In genomic region chr6:108847738-108848115, GRCh38 we compare ENCODE assay signal across 8 cellular contexts. TPM values are rescaled to one million over a fixed set of nuclear protein-coding genes. Genes with fewer than 3 reads are reported as not detected.
A peak's percentile ranks its signal among the peaks of the same experiment; 100 is the strongest.
DNase-seq lines count a peak whose midpoint lies in the region; ATAC-seq, FAIRE-seq and TF ChIP-seq lines count a peak whose summit lies in the region.

No MANE protein-coding gene starts in this region.

- no peaks in the 10 kb centered on the region for H3F3A ChIP-seq in GM23248 (ENCODE audit: insufficient read depth)

- in situ Hi-C loops in GM23248 (cut with MboI): no loop called here

- no peaks in the 10 kb centered on the region for H3K36me3 ChIP-seq in GM23248 (ENCODE audit: low read depth)
- no peaks in the 10 kb centered on the region for H3K36me3 ChIP-seq in SJCRH30

- TF ChIP-seq CTCF in fibroblast of mammary gland (conservative IDR thresholded peaks at IDR 0.05; ENCODE audit: control insufficient read depth, insufficient read depth, low read depth, low read length): no peak
- TF ChIP-seq CTCF in retinal pigment epithelial cell (conservative IDR thresholded peaks at IDR 0.05; ENCODE audit: low read depth, low read length): no peak

- H3K27ac ChIP-seq in GM23248 (peak overlapping the region; percentile 83), SJCRH30 (no peak overlapping the region; the same call in 1 of the 2 replicates)

- ATAC-seq in GM21447 (IDR thresholded peaks at IDR 0.05; ENCODE audit: unreplicated experiment): no peak

- peak overlapping the region; percentile 89 for H3K9ac ChIP-seq in GM23248

- FAIRE-seq in H54 (lab: Jason Lieb, UNC): no peak

- no peaks in the 10 kb centered on the region for H4K20me1 ChIP-seq in GM23248 (ENCODE audit: insufficient read depth)

- H3K4me3 ChIP-seq in GM23248 (peak overlapping the region; percentile 82), SJCRH30 (peak overlapping the region; percentile 86), fibroblast of mammary gland (ENCODE audit: control insufficient read depth, low read depth, low read length) (peak overlapping the region; percentile 81), retinal pigment epithelial cell (ENCODE audit: low read length) (peak overlapping the region; percentile 74)

- peak overlapping the region; percentile 86 for H2AFZ ChIP-seq in GM23248

- 46 to 47% methylated on average over 12 of the region's 12 CpGs for WGBS in GM23248 (ENCODE audit: low coverage in 1 of 2, low lambda C conversion rate in 2 of 2, missing lambda C conversion rate in 2 of 2), 2 experiments

- peak overlapping the region; percentile 81 for H3K4me2 ChIP-seq in GM23248 (ENCODE audit: unreplicated experiment)

- H3K27me3 ChIP-seq in GM23248 (replicated peaks; ENCODE audit: insufficient read depth): no peaks in the 10 kb centered on the region
- no peaks in the 10 kb centered on the region for H3K27me3 ChIP-seq in SJCRH30

- DNase-seq in GM23248: no peak
- peak in 1 of 2 experiments; percentile 17 for DNase-seq in SJCRH30
- no peak for DNase-seq in fibroblast of mammary gland (ENCODE audit: low read depth)
- DNase-seq in retinal pigment epithelial cell (ENCODE audit: low read depth): no peak
- no peak for DNase-seq in H54 (ENCODE audit: insufficient read length, low spot score)
- no peak for DNase-seq in NOMO-1 (lab: John Stamatoyannopoulos, UW; ENCODE audit: unreplicated experiment in 2 of 2)
- DNase-seq in erythroblast (lab: John Stamatoyannopoulos, UW): no peak

- no peaks in the 10 kb centered on the region for H3K9me2 ChIP-seq in GM23248 (ENCODE audit: insufficient read depth)

- H3K79me2 ChIP-seq in GM23248 (ENCODE audit: insufficient read depth): 0 out of 2 replicates have a peak, but pooled peaks cover 9% of the 10 kb centered on the region

- no peak for TF ChIP-seq POLR2A in H54 (IDR thresholded peaks at IDR 0.05; ENCODE audit: low read depth, low read length)
- TF ChIP-seq POLR2A in erythroblast (IDR thresholded peaks at IDR 0.05; ENCODE audit: low read length): no peak

- no peaks in the 10 kb centered on the region for H3K9me3 ChIP-seq in GM23248 (ENCODE audit: low read depth)
- H3K9me3 ChIP-seq in SJCRH30 (replicated peaks): no peaks in the 10 kb centered on the region

- H3K4me1 ChIP-seq in GM23248 (ENCODE audit: insufficient read depth) (no peaks in the 10 kb centered on the region), SJCRH30 (peaks cover 7% of the 10 kb centered on the region; the same call in 1 of the 2 replicates)

RNA-seq across cellular contexts. Expression of gene ARMC2, which starts 0.5 kb away (rescaled TPM):
- 0.97 and 1.4 TPM in 2 replicates for total RNA-seq in GM23248 (2014; rRNA removed; shearing (Covaris generic))
- polyA plus RNA-seq in GM23248 (2016; fragmentation: Nextera tagmentation; extraction: Ambion mirVana): 2.5 and 4.4 TPM in 2 replicates
- total RNA-seq in SJCRH30 (2014; rRNA removed; shearing (Covaris generic)): 3.5 and 3.8 TPM in 2 replicates
